Comparison of ENCODE assay signal across 21 cellular contexts in genomic region chr14:67609642-67610310, GRCh38.
"Had no signal": no experiment of that assay in that cellular context is flagged by ENCODE, and none has a peak within 500 bp of the region (broad histone marks: within the 10 kb centered on the region; RNA-seq: fewer than 3 reads in every experiment).

No MANE protein-coding gene starts in this region.

- H3K27ac ChIP-seq: dorsolateral prefrontal cortex, left ventricle myocardium inferior, lower lobe of right lung, neutrophil had no signal

- H3K4me1 Mint-ChIP-seq: immature natural killer cell, memory B cell, mesothelial cell of epicardium had no signal

- H3K36me3 ChIP-seq: left ventricle myocardium inferior, lower lobe of right lung, neutrophil had no signal

- FAIRE-seq: endometrium, frontal cortex, kidney had no signal

- H3K4me2 ChIP-seq: smooth muscle cell had no signal

- H3K36me3 Mint-ChIP-seq: immature natural killer cell; memory B cell; mesothelial cell of epicardium; natural killer cell treated with Interleukin-12 subunit alpha and Interleukin-12 subunit beta and Interleukin-15 and Interleukin-18, amount 100 ng/mL, for 72 hours had no signal

- H3K27me3 Mint-ChIP-seq: memory B cell had no signal

- H3K4me3 ChIP-seq: dorsolateral prefrontal cortex, left ventricle myocardium inferior, lower lobe of right lung, smooth muscle cell had no signal

- ATAC-seq: esophagus mucosa; left cardiac atrium; lower lobe of right lung; natural killer cell treated with Interleukin-12 subunit alpha and Interleukin-12 subunit beta and Interleukin-15 and Interleukin-18, amount 100 ng/mL, for 72 hours; right cardiac atrium had no signal

- H3K4me1 ChIP-seq: left ventricle myocardium inferior, lower lobe of right lung had no signal

- H3K27me3 ChIP-seq: dorsolateral prefrontal cortex had no signal

- H3K4me3 Mint-ChIP-seq: immature natural killer cell; memory B cell; mesothelial cell of epicardium; natural killer cell treated with Interleukin-12 subunit alpha and Interleukin-12 subunit beta and Interleukin-15 and Interleukin-18, amount 100 ng/mL, for 72 hours had no signal

- H3K9me3 ChIP-seq: left ventricle myocardium inferior, lower lobe of right lung, neutrophil had no signal

- H3K27ac Mint-ChIP-seq: immature natural killer cell; memory B cell; mesothelial cell of epicardium; natural killer cell treated with Interleukin-12 subunit alpha and Interleukin-12 subunit beta and Interleukin-15 and Interleukin-18, amount 100 ng/mL, for 72 hours had no signal

- DNase-seq: cortex of kidney; dorsolateral prefrontal cortex; effector CD8-positive, alpha-beta T cell; immature natural killer cell; kidney; left cardiac atrium; left ventricle myocardium inferior; lower lobe of right lung; posterior cingulate gyrus; right cardiac atrium; stimulated activated CD4-positive, alpha-beta T cell treated with anti-CD3 and anti-CD28 coated beads, Interleukin-2, amount 100 ng/mL, for 48 hours; stimulated activated naive CD4-positive, alpha-beta T cell treated with Interleukin-2 at 50 U/mL for 16 hours; trophoblast cell had no signal

- H3K9me3 Mint-ChIP-seq: immature natural killer cell; memory B cell; mesothelial cell of epicardium; natural killer cell treated with Interleukin-12 subunit alpha and Interleukin-12 subunit beta and Interleukin-15 and Interleukin-18, amount 100 ng/mL, for 72 hours had no signal
